Comparison of ENCODE assay signal across 8 cellular contexts in genomic region chr14:51860836-51861583, GRCh38. TPM values are rescaled to one million over a fixed set of nuclear protein-coding genes. Genes with fewer than 3 reads are reported as not detected.
A peak's percentile ranks its signal among the peaks of the same experiment; 100 is the strongest.
DNase-seq lines count a peak whose midpoint lies in the region; ATAC-seq and TF ChIP-seq lines count a peak whose summit lies in the region.

No MANE protein-coding gene starts in this region.

- no peaks in the 10 kb centered on the region for H3K36me3 ChIP-seq in CD8-positive, alpha-beta T cell (ENCODE audit: insufficient read depth, low read length)
- H3K36me3 ChIP-seq in GM23338 (ENCODE audit: insufficient read depth) = no peaks in the 10 kb centered on the region

- H3K4me1 Mint-ChIP-seq in CD8-positive, alpha-beta T cell (ENCODE audit: low read depth) = peaks cover 66% of the 10 kb centered on the region
- H3K4me1 Mint-ChIP-seq in GM23338 = peaks cover 46% of the 10 kb centered on the region

- TF ChIP-seq CTCF in CD8-positive, alpha-beta T cell (IDR thresholded peaks at IDR 0.05) = no peak
- TF ChIP-seq CTCF in GM23338 (conservative IDR thresholded peaks at IDR 0.05; ENCODE audit: low read depth in 2 of 2) (no peak), fibroblast of villous mesenchyme (IDR thresholded peaks at IDR 0.05; ENCODE audit: insufficient read depth, low read depth, low read length) (no peak), retinal pigment epithelial cell (conservative IDR thresholded peaks at IDR 0.05; ENCODE audit: low read depth, low read length) (no peak)

- H4K20me1 ChIP-seq in GM23338 (replicated peaks; ENCODE audit: insufficient read depth) = no peaks in the 10 kb centered on the region

- H3K9me3 Mint-ChIP-seq in CD8-positive, alpha-beta T cell = no peaks in the 10 kb centered on the region
- peaks cover 2% of the 10 kb centered on the region; the same call in 2 of the 3 replicates for H3K9me3 Mint-ChIP-seq in GM23338

- H3K4me1 ChIP-seq in CD8-positive, alpha-beta T cell (ENCODE audit: insufficient read depth, low read length) = peaks cover 57% of the 10 kb centered on the region
- H3K4me1 ChIP-seq in GM23338 (ENCODE audit: insufficient read depth) = peaks cover 44% of the 10 kb centered on the region

- DNase-seq in CD8-positive, alpha-beta T cell = peak in 1 of 7 experiments; percentile 32
- DNase-seq in GM23338 (ENCODE audit: low spot score) = no peak
- peak; percentile 3 for DNase-seq in SW480 (ENCODE audit: low spot score)
- DNase-seq in fibroblast of villous mesenchyme (ENCODE audit: low read depth) = peak; percentile 33
- DNase-seq in retinal pigment epithelial cell (ENCODE audit: low read depth) = no peak
- DNase-seq in CD1c-positive myeloid dendritic cell (ENCODE audit: extremely low spot score) = no peak
- no peak for DNase-seq in NCI-H187 treated with DMSO at 0.1 percent for 48 hours (lab: John Stamatoyannopoulos, UW)

- peak overlapping the region; percentile 95 for H3K27ac Mint-ChIP-seq in CD8-positive, alpha-beta T cell
- H3K27ac Mint-ChIP-seq in GM23338 = no peak overlapping the region

- H3K79me2 ChIP-seq in GM23338 (replicated peaks; ENCODE audit: insufficient read depth) = 0 out of 2 replicates have a peak, but pooled peaks cover 11% of the 10 kb centered on the region

- no peaks in the 10 kb centered on the region for H3F3A ChIP-seq in GM23338 (replicated peaks; ENCODE audit: low read depth)

- no peaks in the 10 kb centered on the region for H3K27me3 Mint-ChIP-seq in CD8-positive, alpha-beta T cell (ENCODE audit: low read depth)
- peaks cover 26% of the 10 kb centered on the region for H3K27me3 Mint-ChIP-seq in GM23338 (ENCODE audit: insufficient read depth, low read depth, poor library complexity)

- H3K27ac ChIP-seq in CD8-positive, alpha-beta T cell (ENCODE audit: low read depth, low read length) = peak overlapping the region; percentile 88
- H3K27ac ChIP-seq in GM23338 (ENCODE audit: low read depth) = no peak overlapping the region

- H3K4me3 Mint-ChIP-seq in CD8-positive, alpha-beta T cell = peak overlapping the region; percentile 98
- H3K4me3 Mint-ChIP-seq in GM23338 = peak overlapping the region; percentile 86

- CTCF ChIA-PET in CD8-positive, alpha-beta T cell (lab: Charles Lee) = interaction anchor here (1.1 to 7.3 kb wide), 8 partner anchors 9 to 118 kb away, joined by 3 to 40 read pairs (median 4); no protein-coding TSS in a partner anchor

- H3K9me3 ChIP-seq in CD8-positive, alpha-beta T cell (ENCODE audit: low read length) = no peaks in the 10 kb centered on the region

- H3K27me3 ChIP-seq in CD8-positive, alpha-beta T cell (ENCODE audit: insufficient read depth, low read length) = no peaks in the 10 kb centered on the region
- peaks cover 38% of the 10 kb centered on the region for H3K27me3 ChIP-seq in GM23338 (ENCODE audit: insufficient read depth)

- no peaks in the 10 kb centered on the region for H3K9me2 ChIP-seq in GM23338 (ENCODE audit: insufficient read depth)

- H3K4me2 ChIP-seq in GM23338 = peak overlapping the region; percentile 88

- intact Hi-C loops in CD8-positive, alpha-beta T cell (cut with DNase I, micrococcal nuclease) = loop anchor here (1.0 to 10.0 kb wide), 9 partner anchors 9 to 1026 kb away; partner anchors contain the start of genes NIN (in 1 of the 2) and STYX (in 1 of the 2)

- ATAC-seq in CD8-positive, alpha-beta T cell = peak; percentile 26
- ATAC-seq in GM23338 (peak; percentile 30), GM19397 (IDR thresholded peaks at IDR 0.05; ENCODE audit: unreplicated experiment) (no peak)

- POLR2A ChIA-PET in CD8-positive, alpha-beta T cell (lab: Charles Lee) = interaction anchor here (1.1 to 4.7 kb wide), 14 partner anchors 10 to 128 kb away, joined by 3 to 49 read pairs (median 4); partner anchors contain the start of gene RTRAF

- H2AFZ ChIP-seq in GM23338 = peak overlapping the region; percentile 89

- peak overlapping the region; percentile 86 for H3K4me3 ChIP-seq in CD8-positive, alpha-beta T cell (ENCODE audit: low read depth, low read length)
- H3K4me3 ChIP-seq in GM23338 (peak overlapping the region; percentile 64), fibroblast of villous mesenchyme (ENCODE audit: low read depth, low read length) (peak overlapping the region; percentile 66), retinal pigment epithelial cell (ENCODE audit: low read length) (peak overlapping the region; percentile 54)

- H3K36me3 Mint-ChIP-seq in CD8-positive, alpha-beta T cell = peaks cover 27% of the 10 kb centered on the region
- no peaks in the 10 kb centered on the region for H3K36me3 Mint-ChIP-seq in GM23338 (ENCODE audit: low read depth)

TF ChIP-seq in GM23338, 12 proteins besides CTCF, POLR2A, EP300 and RAD21:
- TF ChIP-seq, protein P1, sequence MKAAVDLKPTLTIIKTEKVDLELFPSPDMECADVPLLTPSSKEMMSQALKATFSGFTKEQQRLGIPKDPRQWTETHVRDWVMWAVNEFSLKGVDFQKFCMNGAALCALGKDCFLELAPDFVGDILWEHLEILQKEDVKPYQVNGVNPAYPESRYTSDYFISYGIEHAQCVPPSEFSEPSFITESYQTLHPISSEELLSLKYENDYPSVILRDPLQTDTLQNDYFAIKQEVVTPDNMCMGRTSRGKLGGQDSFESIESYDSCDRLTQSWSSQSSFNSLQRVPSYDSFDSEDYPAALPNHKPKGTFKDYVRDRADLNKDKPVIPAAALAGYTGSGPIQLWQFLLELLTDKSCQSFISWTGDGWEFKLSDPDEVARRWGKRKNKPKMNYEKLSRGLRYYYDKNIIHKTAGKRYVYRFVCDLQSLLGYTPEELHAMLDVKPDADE (IDR thresholded peaks at IDR 0.05) = no peak
- TF ChIP-seq STAT1 (IDR thresholded peaks at IDR 0.05; ENCODE audit: unreplicated experiment) = no peak
- TF ChIP-seq ZNF331 (CRISPR knock-in tag; IDR thresholded peaks at IDR 0.05; ENCODE audit: low read depth) = no peak

RNA-seq across cellular contexts. Expression of gene GNG2, which starts 0.6 kb away (rescaled TPM):
- total RNA-seq in CD8-positive, alpha-beta T cell = 100 to 1,000 TPM; 166 to 169 TPM
- 14.8 and 19.0 TPM in 2 replicates for total RNA-seq in GM23338 (2014; rRNA removed; shearing (Covaris generic))
- 8.2 and 9.9 TPM in 2 replicates for polyA plus RNA-seq in GM23338 (2016; fragmentation: Nextera tagmentation; extraction: Ambion mirVana)
- 4.3 and 12.9 TPM in 2 replicates for total RNA-seq in fibroblast of villous mesenchyme

Comparison
In these comparisons a context has a peak if more than half of its experiments do, and no peak if none do; other contexts are left out.
1. DNase-seq: peak in SW480 (single experiment) and fibroblast of villous mesenchyme (single experiment); none in GM23338 (single experiment), retinal pigment epithelial cell (single experiment), CD1c-positive myeloid dendritic cell (single experiment) and NCI-H187 treated with DMSO at 0.1 percent for 48 hours (single experiment).
2. Peak in every context shown above with its lines, with median percentiles within 50 percentile points of each other: H3K4me3 ChIP-seq.